In genomic region chr2:218856168-218856895, GRCh38 we compare ENCODE assay signal across 31 cellular contexts. TPM values are rescaled to one million over a fixed set of nuclear protein-coding genes. Genes with fewer than 3 reads are reported as not detected.
DNase-seq lines count a peak whose midpoint lies in the region; ATAC-seq, FAIRE-seq and TF ChIP-seq lines count a peak whose summit lies in the region.
"Had no signal": no experiment of that assay in that cellular context is flagged by ENCODE, and none has a peak within 500 bp of the region (broad histone marks: within the 10 kb centered on the region; RNA-seq: fewer than 3 reads in every experiment).

No MANE protein-coding gene starts in this region.

- H3K36me3 ChIP-seq in H1 (ENCODE audit: control insufficient read depth in 2 of 4, insufficient read depth in 4 of 4, low read length in 3 of 4) (peaks cover 0 to 2% (median 0%) of the 10 kb centered on the region in 4 experiments; a peak in 1 of 8 replicates), spleen (no peaks in the 10 kb centered on the region)
- H3K36me3 ChIP-seq: Peyer's patch, upper lobe of left lung had no signal

- DNase-seq in DMS 273 (lab: John Stamatoyannopoulos, UW; ENCODE audit: unreplicated experiment) (peak; percentile 32), DMS 273 treated with DMSO at 0.1 percent for 48 hours (lab: John Stamatoyannopoulos, UW) (no peak), NB4 (ENCODE audit: low read depth) (peak; percentile 85), H1 (ENCODE audit: low read depth in 1 of 2, low spot score in 2 of 2) (no peak), spleen (peak; percentile 44), NCI-H526 treated with DMSO at 0.1 percent for 48 hours (lab: John Stamatoyannopoulos, UW) (no peak), NCI-H146 (lab: John Stamatoyannopoulos, UW) (no peak)
- DNase-seq: activated CD4-positive, alpha-beta T cell treated with anti-CD3 and anti-CD28 coated beads for 1 hour; AML-193; COR-L47; effector CD8-positive, alpha-beta T cell; IMR-90; NCI-H1048; NCI-H2029 treated with DMSO at 0.1 percent for 48 hours; NCI-H446 treated with DMSO at 0.1 percent for 48 hours; Peyer's patch; stimulated activated CD4-positive, alpha-beta T cell treated with anti-CD3 and anti-CD28 coated beads, Interleukin-4, amount 100 ng/mL, for 24 hours; upper lobe of left lung had no signal

- no peak for ATAC-seq in GM18873 (IDR thresholded peaks at IDR 0.05; ENCODE audit: low FRiP score, unreplicated experiment)
- ATAC-seq: left colon had no signal

- H2BK12ac ChIP-seq in H1 (ENCODE audit: low read depth, low read length) = 0 out of 2 replicates have a peak overlapping the region, but pooled peaks have one; percentile 39

- H3K18ac ChIP-seq in H1 (ENCODE audit: extremely low read depth, low read length) = no peak overlapping the region

- TF ChIP-seq RAD21 in H1 (IDR thresholded peaks at IDR 0.05 in 1 of 2, conservative IDR thresholded peaks at IDR 0.05 in 1 of 2; ENCODE audit: low read depth in 2 of 2, low read length in 2 of 2) = no peak

- no peak overlapping the region for H3K4me3 ChIP-seq in NB4 (ENCODE audit: low read depth, low read length)
- no peak overlapping the region for H3K4me3 ChIP-seq in H1 (ENCODE audit: extremely low read depth in 1 of 4, insufficient read depth in 2 of 4, low read depth in 3 of 4, low read length in 4 of 4)
- H3K4me3 ChIP-seq in spleen = no peak overlapping the region
- H3K4me3 ChIP-seq: Peyer's patch, skin epidermis, upper lobe of left lung had no signal

- no peak overlapping the region for H3K23ac ChIP-seq in H1 (ENCODE audit: insufficient read length)

- no peak for TF ChIP-seq EP300 in H1 (IDR thresholded peaks at IDR 0.05; ENCODE audit: borderline replicate concordance in 1 of 2, low read depth in 2 of 2, low read length in 2 of 2)

- H4K91ac ChIP-seq in H1 (replicated peaks; ENCODE audit: insufficient read length, low read length) = no peak overlapping the region

- H2BK20ac ChIP-seq in H1 (ENCODE audit: low read length) = no peak overlapping the region

- no peak overlapping the region; a peak in 1 of 4 replicates for H3K4me2 ChIP-seq in H1 (ENCODE audit: insufficient read depth in 1 of 2, low read depth in 2 of 2, low read length in 2 of 2)

- no peak for FAIRE-seq in H1 (lab: Jason Lieb, UNC)
- FAIRE-seq: GM18507, TTC549 had no signal

- H3K79me1 ChIP-seq in H1 (ENCODE audit: low read depth, low read length) = no peaks in the 10 kb centered on the region

- peaks cover 5% of the 10 kb centered on the region; the same call in 1 of the 2 replicates for H3K23me2 ChIP-seq in H1 (ENCODE audit: low read depth, low read length)

- H3K9ac ChIP-seq in H1 (replicated peaks in 1 of 4; ENCODE audit: extremely low read depth in 1 of 4, low read depth in 3 of 4, low read length in 3 of 4) = no peak overlapping the region

- H3K27me3 ChIP-seq in H1 (replicated peaks in 1 of 4; ENCODE audit: control insufficient read depth in 3 of 4, extremely low read depth in 1 of 4, insufficient read depth in 3 of 4, low read length in 3 of 4) = peaks cover 76 to 87% (median 83%) of the 10 kb centered on the region in 4 experiments
- H3K27me3 ChIP-seq in spleen (replicated peaks in 1 of 7) = peaks cover 3 to 100% (median 58%) of the 10 kb centered on the region in 7 donors

- peaks cover 16 to 50% (median 27%) of the 10 kb centered on the region in 4 experiments for H3K4me1 ChIP-seq in H1 (replicated peaks in 1 of 4; ENCODE audit: control insufficient read depth in 3 of 4, insufficient read depth in 4 of 4, low read length in 3 of 4)
- peaks cover 12 to 54% (median 33%) of the 10 kb centered on the region in 6 donors for H3K4me1 ChIP-seq in spleen

- no peak overlapping the region for H2BK15ac ChIP-seq in H1 (ENCODE audit: low read length)

- no peaks in the 10 kb centered on the region for H3K79me2 ChIP-seq in H1 (ENCODE audit: control insufficient read depth in 1 of 2, insufficient read depth in 2 of 2, low read length in 2 of 2)

- H2AK5ac ChIP-seq in H1 (ENCODE audit: low read depth, low read length) = no peak overlapping the region

- no peak overlapping the region for H3K27ac ChIP-seq in H1 (ENCODE audit: low read depth, low read length)
- peak overlapping the region in 4 of 8 donors; percentile 14 to 48 (median 31) for H3K27ac ChIP-seq in spleen
- H3K27ac ChIP-seq: 22Rv1, HL-60, Peyer's patch, skin epidermis, upper lobe of left lung had no signal

- no peak overlapping the region for H3K14ac ChIP-seq in H1 (ENCODE audit: insufficient read length)

- no peak overlapping the region for H4K5ac ChIP-seq in H1 (ENCODE audit: insufficient read length, low read depth, low read length)

- no peak overlapping the region for H3K4ac ChIP-seq in H1 (replicated peaks; ENCODE audit: insufficient read length, low read depth, low read length)

- H3K9me3 ChIP-seq in H1 (ENCODE audit: insufficient read depth in 2 of 2, low read depth in 1 of 2, low read length in 1 of 2) = no peaks in the 10 kb centered on the region
- H3K9me3 ChIP-seq in spleen = no peaks in the 10 kb centered on the region
- H3K9me3 ChIP-seq: Peyer's patch, upper lobe of left lung had no signal

- no peak overlapping the region for H2BK5ac ChIP-seq in H1 (ENCODE audit: low read depth, low read length)

- peaks cover 11 to 13% of the 10 kb centered on the region in 2 experiments for H4K20me1 ChIP-seq in H1 (replicated peaks in 1 of 2; ENCODE audit: control insufficient read depth in 1 of 2, insufficient read depth in 2 of 2, low read length in 2 of 2)

- TF ChIP-seq POLR2A in NB4 (IDR thresholded peaks at IDR 0.05; ENCODE audit: extremely low read depth, insufficient read length) = no peak
- TF ChIP-seq POLR2A in H1 (IDR thresholded peaks at IDR 0.05; ENCODE audit: control extremely low read depth in 1 of 2, low read depth in 2 of 2, low read length in 2 of 2) = no peak
- TF ChIP-seq POLR2A in spleen (IDR thresholded peaks at IDR 0.05) = no peak

- POLR2A ChIA-PET in H1 (lab: Charles Lee; ENCODE audit: partially characterized antibody) = interaction anchor here (1.3 kb wide), 1 partner anchor 8 kb away, joined by 4 read pairs; no protein-coding TSS in a partner anchor

- H2AFZ ChIP-seq in H1 (ENCODE audit: low read length) = no peak overlapping the region

- no peak overlapping the region for H2BK120ac ChIP-seq in H1 (replicated peaks; ENCODE audit: low read depth, low read length)

- CTCF ChIA-PET in H1 (lab: Charles Lee; ENCODE audit: partially characterized antibody) = interaction anchor here (1.0 to 3.0 kb wide), 11 partner anchors 16 to 146 kb away, joined by 3 to 35 read pairs (median 6); partner anchors contain the start of gene FEV

- H4K8ac ChIP-seq in H1 (ENCODE audit: extremely low read depth, insufficient read depth, low read length) = no peak overlapping the region

- WGBS in H1 (ENCODE audit: extremely low coverage in 1 of 2, insufficient coverage in 1 of 2, insufficient read length in 1 of 2, insufficient replicate concordance in 2 of 2, low coverage in 1 of 2, low lambda C conversion rate in 2 of 2, missing lambda C conversion rate in 1 of 2), 2 experiments = 28% methylated on average over 12 of the region's 12 CpGs; no CpG with 5 or more reads in 1 of the 2 experiments
- WGBS in spleen, 5 donors = 16 to 28% (median 19%) methylated on average over 12 of the region's 12 CpGs

- intact Hi-C loops in spleen (cut with DNase I; ENCODE audit: low total_unique reads) = no loop called here

- H3K56ac ChIP-seq in H1 (replicated peaks; ENCODE audit: insufficient read length, low read depth, low read length) = no peak overlapping the region

- no peak for TF ChIP-seq CTCF in NB4 (IDR thresholded peaks at IDR 0.05; ENCODE audit: low read depth, low read length)
- TF ChIP-seq CTCF in H1 (IDR thresholded peaks at IDR 0.05; ENCODE audit: control extremely low read depth in 1 of 3, insufficient read depth in 1 of 3, low read depth in 1 of 3, low read length in 3 of 3) = no peak
- no peak for TF ChIP-seq CTCF in spleen (IDR thresholded peaks at IDR 0.05 in 8 of 11, conservative IDR thresholded peaks at IDR 0.05 in 3 of 11)

TF ChIP-seq in H1, 55 proteins besides CTCF, POLR2A, EP300 and RAD21 (continues in another document):
- no peak for TF ChIP-seq GTF2F1 (IDR thresholded peaks at IDR 0.05; ENCODE audit: borderline replicate concordance, low read depth, low read length)
- peak; percentile 43; the same call in 1 of the 2 replicates for TF ChIP-seq SUZ12 (IDR thresholded peaks at IDR 0.05; ENCODE audit: low read length)

RNA-seq across cellular contexts. Expression of gene WNT6, which starts 3.3 kb away (rescaled TPM):
- total RNA-seq in H1 (2021; fragmentation: NEBNext Ultra II Directional; extraction: Animal tissue kit (Norgen Biotek cat#: 25700)) = not detected in 2 replicates
- polyA plus RNA-seq in H1 (2011; rRNA removed) = not detected in 2 replicates
- not detected for polyA plus RNA-seq in H1 (2011; cell fraction: cytosol; rRNA removed)
- not detected for polyA plus RNA-seq in H1 (2011; cell fraction: nucleus; rRNA removed)
- polyA plus RNA-seq in H1 (2012, experiment 1 of 2) = not detected in 4 replicates
- not detected for polyA plus RNA-seq in H1 (2012, experiment 2 of 2)
- not detected for polyA plus RNA-seq in H1 (2013, experiment 1 of 2)
- not detected for polyA plus RNA-seq in H1 (2013, experiment 2 of 2)
- not detected in 2 replicates for polyA minus RNA-seq in H1 (2011; rRNA and poly(A)+ RNA removed)
- polyA minus RNA-seq in H1 (2011; cell fraction: cytosol; rRNA and poly(A)+ RNA removed) = not detected
- not detected for polyA minus RNA-seq in H1 (2011; cell fraction: nucleus; rRNA and poly(A)+ RNA removed)
- total RNA-seq in spleen = 10 to 100 TPM in 3 of 7 donors, 1 to 10 TPM in 4; 2.2 to 10.9 (median 10.0) TPM
- 1 to 10 TPM; 1.1 to 4.0 (median 1.1) TPM for polyA plus RNA-seq in spleen
- total RNA-seq: chondrocyte, glomerular endothelial cell, IMR-90, Peyer's patch had no signal
- polyA plus RNA-seq: IMR-90, neural cell had no signal

RNA-seq across cellular contexts. Expression of gene WNT10A, which starts 24.3 kb away (rescaled TPM):
- total RNA-seq in H1 (2021; fragmentation: NEBNext Ultra II Directional; extraction: Animal tissue kit (Norgen Biotek cat#: 25700)) = not detected in 2 replicates
- polyA plus RNA-seq in H1 (2011; rRNA removed) (0.05 TPM in 1 of 2 replicates, not detected in the other), spleen (1 to 10 TPM; 1.5 to 2.5 (median 1.5) TPM)
- polyA plus RNA-seq in H1 (2011; cell fraction: cytosol; rRNA removed) = 0.03 TPM
- polyA plus RNA-seq in H1 (2011; cell fraction: nucleus; rRNA removed) = not detected
- not detected in 4 replicates for polyA plus RNA-seq in H1 (2012, experiment 1 of 2)
- not detected for polyA plus RNA-seq in H1 (2012, experiment 2 of 2)
- not detected for polyA plus RNA-seq in H1 (2013, experiment 1 of 2)
- polyA plus RNA-seq in H1 (2013, experiment 2 of 2) = not detected
- polyA minus RNA-seq in H1 (2011; rRNA and poly(A)+ RNA removed) = not detected in 2 replicates
- not detected for polyA minus RNA-seq in H1 (2011; cell fraction: cytosol; rRNA and poly(A)+ RNA removed)
- 0.20 TPM for polyA minus RNA-seq in H1 (2011; cell fraction: nucleus; rRNA and poly(A)+ RNA removed)
- total RNA-seq in spleen = 1 to 10 TPM; 1.6 to 7.9 (median 3.5) TPM
- total RNA-seq: chondrocyte, glomerular endothelial cell, IMR-90, mesenteric fat pad, progenitor cell of endocrine pancreas had no signal
- polyA plus RNA-seq: IMR-90 had no signal

RNA-seq across cellular contexts. Expression of gene PRKAG3, which starts 24.7 kb away (rescaled TPM):
- not detected in 2 replicates for total RNA-seq in H1 (2021; fragmentation: NEBNext Ultra II Directional; extraction: Animal tissue kit (Norgen Biotek cat#: 25700))
- polyA plus RNA-seq in H1 (2011; rRNA removed) (not detected in 2 replicates), spleen (not detected)
- polyA plus RNA-seq in H1 (2011; cell fraction: cytosol; rRNA removed) = not detected
- polyA plus RNA-seq in H1 (2011; cell fraction: nucleus; rRNA removed) = not detected
- polyA plus RNA-seq in H1 (2012, experiment 1 of 2) = not detected in 4 replicates
- polyA plus RNA-seq in H1 (2012, experiment 2 of 2) = not detected
- not detected for polyA plus RNA-seq in H1 (2013, experiment 1 of 2)
- not detected for polyA plus RNA-seq in H1 (2013, experiment 2 of 2)
- polyA minus RNA-seq in H1 (2011; rRNA and poly(A)+ RNA removed) = not detected in 2 replicates
- polyA minus RNA-seq in H1 (2011; cell fraction: cytosol; rRNA and poly(A)+ RNA removed) = not detected
- not detected for polyA minus RNA-seq in H1 (2011; cell fraction: nucleus; rRNA and poly(A)+ RNA removed)
- not detected for total RNA-seq in spleen
- total RNA-seq: activated CD8-positive, alpha-beta memory T cell treated with anti-CD3 and anti-CD28 coated beads for 36 hours; chondrocyte; glomerular endothelial cell; IMR-90; left colon; mesenteric fat pad; Peyer's patch; progenitor cell of endocrine pancreas; upper lobe of left lung had no signal
- polyA plus RNA-seq: IMR-90, neural cell had no signal

Comparison
In these comparisons a context has a peak if more than half of its experiments do, and no peak if none do; other contexts are left out.
1. DNase-seq: peak in DMS 273 (single experiment), NB4 (single experiment) and spleen (single experiment); none in DMS 273 treated with DMSO at 0.1 percent for 48 hours (single experiment), H1 (0 of 2), NCI-H526 treated with DMSO at 0.1 percent for 48 hours (single experiment) and NCI-H146 (single experiment).